Comparison of ENCODE assay signal across 8 cellular contexts in genomic region chr7:98802088-98802780, GRCh38.
DNase-seq lines count a peak whose midpoint lies in the region; TF ChIP-seq lines count a peak whose summit lies in the region.

No MANE protein-coding gene starts in this region.

- H3K4me3 ChIP-seq in fibroblast of the aortic adventitia (ENCODE audit: low read depth, low read length), result no peak overlapping the region

- DNase-seq in activated CD8-positive, alpha-beta memory T cell treated with anti-CD3 and anti-CD28 coated beads, Interleukin-2, amount 50 U/mL, for 48 hours, result peak; percentile 60
- DNase-seq in activated CD8-positive, alpha-beta memory T cell treated with anti-CD3 and anti-CD28 coated beads for 24 hours, result no peak
- peak; percentile 76 for DNase-seq in GOT3 (lab: John Stamatoyannopoulos, UW)
- DNase-seq in KBM-7, result peak; percentile 58
- DNase-seq in RKO (ENCODE audit: low spot score), result peak; percentile 62
- peak; percentile 64 for DNase-seq in fibroblast of the aortic adventitia (ENCODE audit: low read depth)
- DNase-seq in stimulated activated CD4-positive, alpha-beta T cell treated with anti-CD3 and anti-CD28 coated beads, Interleukin-15, amount 100 ng/mL, for 24 hours, result peak; percentile 60
- DNase-seq in mucosa of gallbladder (ENCODE audit: low spot score), result no peak

- in situ Hi-C loops in KBM-7 (cut with MboI; ENCODE audit: low pct_unique_long_range_greater_than_20kb, low sequenced_read_pairs), result no loop called here

- TF ChIP-seq CTCF in fibroblast of the aortic adventitia (IDR thresholded peaks at IDR 0.05; ENCODE audit: insufficient read depth, low read length), result no peak

Comparison
In these comparisons a context has a peak if more than half of its experiments do, and no peak if none do; other contexts are left out.
1. DNase-seq: peak in activated CD8-positive, alpha-beta memory T cell treated with anti-CD3 and anti-CD28 coated beads, Interleukin-2, amount 50 U/mL, for 48 hours (single experiment), GOT3 (single experiment), KBM-7 (single experiment), RKO (single experiment), fibroblast of the aortic adventitia (single experiment) and stimulated activated CD4-positive, alpha-beta T cell treated with anti-CD3 and anti-CD28 coated beads, Interleukin-15, amount 100 ng/mL, for 24 hours (single experiment); none in activated CD8-positive, alpha-beta memory T cell treated with anti-CD3 and anti-CD28 coated beads for 24 hours (single experiment) and mucosa of gallbladder (single experiment).